ENCODE assay signal across 8 cellular contexts in genomic region chr4:148044889-148045352, GRCh38.
DNase-seq lines count a peak whose midpoint lies in the region; ATAC-seq, FAIRE-seq and TF ChIP-seq lines count a peak whose summit lies in the region.

No MANE protein-coding gene starts in this region.

- no peaks in the 10 kb centered on the region for H4K20me1 ChIP-seq in endothelial cell of umbilical vein (replicated peaks; ENCODE audit: control insufficient read depth, extremely low read depth, insufficient read depth, low read length)

- TF ChIP-seq CTCF in BE2C (IDR thresholded peaks at IDR 0.05; ENCODE audit: low read depth, low read length): peak; percentile 48
- TF ChIP-seq CTCF in endothelial cell of umbilical vein (IDR thresholded peaks at IDR 0.05; ENCODE audit: extremely low read depth in 1 of 2, insufficient read depth in 1 of 2, low read depth in 1 of 2, low read length in 2 of 2): peak in 1 of 2 donors; percentile 18
- no peak for TF ChIP-seq CTCF in breast epithelium (IDR thresholded peaks at IDR 0.05)

- no TSS peak for BruUV-seq in endothelial cell of umbilical vein (replicated peaks; lab: Mats Ljungman, UMichigan)

- no peak for FAIRE-seq in endothelial cell of umbilical vein (lab: Jason Lieb, UNC)

- no peaks in the 10 kb centered on the region; the same call in 1 of the 2 replicates for H3K36me3 ChIP-seq in BE2C
- H3K36me3 ChIP-seq in endothelial cell of umbilical vein (ENCODE audit: control insufficient read depth in 2 of 2, extremely low read depth in 1 of 2, insufficient read depth in 2 of 2, low read length in 2 of 2): peaks cover 0 to 3% of the 10 kb centered on the region in 2 experiments
- no peaks in the 10 kb centered on the region for H3K36me3 ChIP-seq in breast epithelium

- H3K4me3 ChIP-seq in BE2C (ENCODE audit: low read depth, low read length): no peak overlapping the region
- H3K4me3 ChIP-seq in endothelial cell of umbilical vein (replicated peaks in 1 of 3; ENCODE audit: insufficient read depth in 1 of 3, low read depth in 1 of 3, low read length in 3 of 3): no peak overlapping the region
- H3K4me3 ChIP-seq in breast epithelium: no peak overlapping the region

- no peak overlapping the region for H3K4me2 ChIP-seq in endothelial cell of umbilical vein (ENCODE audit: insufficient read depth, low read length)

- H3K27me3 ChIP-seq in BE2C: no peaks in the 10 kb centered on the region
- no peaks in the 10 kb centered on the region for H3K27me3 ChIP-seq in endothelial cell of umbilical vein (ENCODE audit: control insufficient read depth in 2 of 2, insufficient read depth in 2 of 2, low read length in 2 of 2)
- H3K27me3 ChIP-seq in breast epithelium: no peaks in the 10 kb centered on the region

- H2AFZ ChIP-seq in endothelial cell of umbilical vein (ENCODE audit: low read depth, low read length): no peak overlapping the region

- intact Hi-C loops in endothelial cell of umbilical vein (cut with micrococcal nuclease): no loop called here
- intact Hi-C loops in breast epithelium (cut with DNase I; ENCODE audit: low total_unique reads): no loop called here

- H3K4me1 ChIP-seq in BE2C: no peaks in the 10 kb centered on the region; the same call in none of the 2 replicates
- H3K4me1 ChIP-seq in endothelial cell of umbilical vein (ENCODE audit: control insufficient read depth, extremely low read depth, insufficient read depth, low read length): no peaks in the 10 kb centered on the region
- H3K4me1 ChIP-seq in breast epithelium: no peaks in the 10 kb centered on the region

- POLR2A ChIA-PET in endothelial cell of umbilical vein (lab: Charles Lee): no interaction called here

- H3K79me2 ChIP-seq in endothelial cell of umbilical vein (ENCODE audit: control insufficient read depth, insufficient read depth, low read length): peaks cover 1% of the 10 kb centered on the region

- CTCF ChIA-PET in endothelial cell of umbilical vein (lab: Charles Lee): interaction anchor here (0.6 to 2.3 kb wide), 10 partner anchors 9 to 986 kb away, joined by 3 to 8 read pairs (median 4); no protein-coding TSS in a partner anchor

- no peaks in the 10 kb centered on the region for H3K9me3 ChIP-seq in BE2C
- H3K9me3 ChIP-seq in endothelial cell of umbilical vein (replicated peaks; ENCODE audit: control insufficient read depth, insufficient read depth, low read length): no peaks in the 10 kb centered on the region
- no peaks in the 10 kb centered on the region for H3K9me3 ChIP-seq in breast epithelium

- H3K27ac ChIP-seq in endothelial cell of umbilical vein (ENCODE audit: insufficient read depth, low read depth, low read length) (no peak overlapping the region), breast epithelium (no peak overlapping the region)

- dilution Hi-C loops in endothelial cell of umbilical vein (cut with MboI; ENCODE audit: extremely low pct_ligation_motif_present, low sequenced_read_pairs): no loop called here

- no peak for DNase-seq in BE2C
- DNase-seq in endothelial cell of umbilical vein (ENCODE audit: low read depth, low spot score): peak; percentile 21
- DNase-seq in NK-92 (lab: John Stamatoyannopoulos, UW; ENCODE audit: unreplicated experiment): no peak
- no peak for DNase-seq in stimulated activated CD4-positive, alpha-beta T cell treated with anti-CD3 and anti-CD28 coated beads, Interleukin-4, amount 100 ng/mL, for 24 hours
- no peak for DNase-seq in erythroblast (lab: John Stamatoyannopoulos, UW)
- no peak for DNase-seq in breast epithelium (ENCODE audit: low spot score in 2 of 2)

- H3K9me1 ChIP-seq in endothelial cell of umbilical vein (replicated peaks; ENCODE audit: control insufficient read depth, extremely low read depth, insufficient read depth, low read length): no peaks in the 10 kb centered on the region

- no peak overlapping the region for H3K9ac ChIP-seq in endothelial cell of umbilical vein (replicated peaks; ENCODE audit: extremely low read depth, insufficient read depth, low read length)

- ATAC-seq in GM19438 (IDR thresholded peaks at IDR 0.05; ENCODE audit: low read depth, unreplicated experiment): peak; percentile 93
- peak; percentile 96 for ATAC-seq in HG03432 (IDR thresholded peaks at IDR 0.05; ENCODE audit: unreplicated experiment)

- TF ChIP-seq POLR2A in endothelial cell of umbilical vein (IDR thresholded peaks at IDR 0.05; ENCODE audit: low read depth, low read length) (no peak), erythroblast (IDR thresholded peaks at IDR 0.05; ENCODE audit: low read length) (no peak), breast epithelium (IDR thresholded peaks at IDR 0.05) (no peak)

TF ChIP-seq in endothelial cell of umbilical vein, 7 proteins besides CTCF, POLR2A, EP300 and RAD21:
- TF ChIP-seq MAX (IDR thresholded peaks at IDR 0.05; ENCODE audit: insufficient read depth, insufficient read length) (no peak), EZH2 (IDR thresholded peaks at IDR 0.05; ENCODE audit: borderline replicate concordance, low read depth, low read length, severe bottlenecking) (no peak), GATA2 (IDR thresholded peaks at IDR 0.05; ENCODE audit: insufficient read depth, insufficient read length, low read depth, low read length) (no peak), FOS (IDR thresholded peaks at IDR 0.05; ENCODE audit: borderline replicate concordance, insufficient read depth, low read length) (no peak), POLR2AphosphoS5 (IDR thresholded peaks at IDR 0.05; ENCODE audit: insufficient read depth, low read depth, low read length) (no peak)
TF ChIP-seq in endothelial cell of umbilical vein: peak in this region for 0.
